ENCODE assay signal across 10 cellular contexts in the genomic region with DNA sequence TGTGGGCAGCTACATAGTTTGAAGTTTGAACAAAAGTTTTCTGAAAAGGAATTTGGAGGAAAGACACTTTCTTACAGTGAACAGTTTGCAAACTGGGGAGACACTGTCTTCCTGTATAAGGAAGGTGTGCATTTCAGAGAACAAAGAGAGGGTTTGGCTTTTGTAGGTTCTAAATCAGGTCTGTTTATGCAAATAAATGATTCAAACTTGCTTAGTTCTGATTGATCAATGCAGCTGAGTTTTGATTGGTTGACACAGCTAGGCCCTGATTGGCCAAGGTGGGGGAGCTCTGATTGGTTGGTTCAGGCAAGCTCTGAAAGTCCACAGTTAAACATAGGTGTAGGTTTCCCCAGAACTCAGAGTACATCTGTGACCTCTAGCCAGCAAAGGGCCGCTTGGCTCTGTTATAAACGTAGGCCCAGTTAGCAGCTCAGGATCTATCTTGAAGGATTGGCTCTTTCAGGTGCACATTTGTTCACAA.
DNase-seq lines count a peak whose midpoint lies in the region; ATAC-seq and TF ChIP-seq lines count a peak whose summit lies in the region.
"Had no signal": no experiment of that assay in that cellular context is flagged by ENCODE, and none has a peak within 500 bp of the region (broad histone marks: within the 10 kb centered on the region; RNA-seq: fewer than 3 reads in every experiment).

No MANE protein-coding gene starts in this region.

- H3K79me2 ChIP-seq in trophoblast cell (ENCODE audit: control insufficient read depth, insufficient read depth, low read length, poor library complexity) (no peaks in the 10 kb centered on the region), PC-9 (ENCODE audit: low read depth) (no peaks in the 10 kb centered on the region)

- H3F3A ChIP-seq in PC-9 (ENCODE audit: insufficient read depth, low read depth): no peaks in the 10 kb centered on the region

- H4K20me1 ChIP-seq in PC-9 (ENCODE audit: insufficient read depth): no peaks in the 10 kb centered on the region

- H2BK120ac ChIP-seq in trophoblast cell (ENCODE audit: insufficient read depth, low read length, poor library complexity) (no peak overlapping the region), neuronal stem cell (ENCODE audit: low read depth, low read length) (no peak overlapping the region)

- no peaks in the 10 kb centered on the region for H3K27me3 Mint-ChIP-seq in activated naive CD8-positive, alpha-beta T cell treated with anti-CD3 and anti-CD28 coated beads, Interleukin-2, amount 50 U/mL, for 24 hours

- no TSS peak for BruUV-seq in PC-9 (replicated peaks; lab: Mats Ljungman, UMichigan)

- no peak for TF ChIP-seq CTCF in GM20000 (IDR thresholded peaks at IDR 0.05; ENCODE audit: extremely low read depth, missing control alignments)
- TF ChIP-seq CTCF in PC-9 (conservative IDR thresholded peaks at IDR 0.05): no peak

- POLR2A ChIA-PET in PC-9 (lab: Charles Lee; ENCODE audit: unreplicated experiment): no interaction called here

- H3K14ac ChIP-seq in trophoblast cell (ENCODE audit: low read length): no peak overlapping the region
- no peak overlapping the region for H3K14ac ChIP-seq in neuronal stem cell (ENCODE audit: low read length)

- no peak overlapping the region for H2BK5ac ChIP-seq in trophoblast cell (ENCODE audit: low read depth, low read length, poor library complexity)
- no peak overlapping the region for H2BK5ac ChIP-seq in neuronal stem cell (ENCODE audit: low read length)

- H3K9me3 Mint-ChIP-seq in activated naive CD8-positive, alpha-beta T cell treated with anti-CD3 and anti-CD28 coated beads, Interleukin-2, amount 50 U/mL, for 24 hours: peaks cover 9% of the 10 kb centered on the region

- no peak overlapping the region for H4K12ac ChIP-seq in trophoblast cell (ENCODE audit: low read depth, low read length)

- H3K27ac Mint-ChIP-seq in activated naive CD8-positive, alpha-beta T cell treated with anti-CD3 and anti-CD28 coated beads, Interleukin-2, amount 50 U/mL, for 24 hours: peak overlapping the region; percentile 90

- H3K36me3 ChIP-seq in trophoblast cell (ENCODE audit: control insufficient read depth in 1 of 2, insufficient read depth in 2 of 2, low read length in 2 of 2): no peaks in the 10 kb centered on the region
- no peaks in the 10 kb centered on the region for H3K36me3 ChIP-seq in neuronal stem cell (replicated peaks in 1 of 2; ENCODE audit: control insufficient read depth in 2 of 2, insufficient read depth in 2 of 2, low read length in 2 of 2)
- no peaks in the 10 kb centered on the region for H3K36me3 ChIP-seq in PC-9 (ENCODE audit: low read depth)
- H3K36me3 ChIP-seq: ascending aorta had no signal

- peak; percentile 63 for DNase-seq in GM20000 (ENCODE audit: low spot score)
- DNase-seq in activated naive CD8-positive, alpha-beta T cell treated with anti-CD3 and anti-CD28 coated beads, Interleukin-2, amount 50 U/mL, for 24 hours: no peak
- DNase-seq in trophoblast cell: no peak
- DNase-seq in neuronal stem cell (ENCODE audit: low spot score): no peak
- DNase-seq in Kasumi-1 (lab: John Stamatoyannopoulos, UW): no peak
- DNase-seq in PC-9: no peak

- intact Hi-C loops in PC-9 (cut with micrococcal nuclease; ENCODE audit: unreplicated experiment): no loop called here

- H3K79me1 ChIP-seq in trophoblast cell (ENCODE audit: low read length): no peaks in the 10 kb centered on the region
- H3K79me1 ChIP-seq in neuronal stem cell (ENCODE audit: low read depth, low read length): no peaks in the 10 kb centered on the region

- H4K8ac ChIP-seq in trophoblast cell (ENCODE audit: low read depth, low read length) (no peak overlapping the region), neuronal stem cell (ENCODE audit: low read depth, low read length) (no peak overlapping the region)

- no peak overlapping the region for H2BK15ac ChIP-seq in neuronal stem cell (ENCODE audit: low read length)

- no peak overlapping the region for H4K91ac ChIP-seq in trophoblast cell (ENCODE audit: low read depth, low read length)
- H4K91ac ChIP-seq in neuronal stem cell (ENCODE audit: low read depth, low read length, poor library complexity): no peak overlapping the region

- H3K9me3 ChIP-seq in trophoblast cell (ENCODE audit: insufficient read depth, low read depth, low read length): peaks cover 5% of the 10 kb centered on the region
- H3K9me3 ChIP-seq in neuronal stem cell (replicated peaks in 1 of 2; ENCODE audit: control insufficient read depth in 2 of 2, insufficient read depth in 1 of 2, low read depth in 1 of 2, low read length in 2 of 2): peaks cover 5 to 8% of the 10 kb centered on the region in 2 donors
- H3K9me3 ChIP-seq in PC-9 (ENCODE audit: insufficient read depth, low read depth): no peaks in the 10 kb centered on the region
- H3K9me3 ChIP-seq: ascending aorta had no signal

- no peak overlapping the region for H3K4me2 ChIP-seq in trophoblast cell (ENCODE audit: low read length)
- H3K4me2 ChIP-seq in neuronal stem cell (ENCODE audit: insufficient read depth, low read length, poor library complexity, severe bottlenecking): no peak overlapping the region
- H3K4me2 ChIP-seq in PC-9: no peak overlapping the region

- H3K9me2 ChIP-seq in PC-9 (ENCODE audit: insufficient read depth): no peaks in the 10 kb centered on the region

- CTCF ChIA-PET in PC-9 (lab: Charles Lee): no interaction called here

- H3K4me3 ChIP-seq in trophoblast cell (ENCODE audit: low read depth, low read length): no peak overlapping the region
- no peak overlapping the region for H3K4me3 ChIP-seq in neuronal stem cell (ENCODE audit: low read length in 2 of 2)
- no peak overlapping the region for H3K4me3 ChIP-seq in PC-9
- H3K4me3 ChIP-seq: ascending aorta had no signal

- no peaks in the 10 kb centered on the region for H3K27me3 ChIP-seq in trophoblast cell (ENCODE audit: insufficient read depth, low read length)
- no peaks in the 10 kb centered on the region for H3K27me3 ChIP-seq in neuronal stem cell (ENCODE audit: control insufficient read depth in 3 of 3, insufficient read depth in 3 of 3, low read depth in 1 of 3, low read length in 3 of 3)
- H3K27me3 ChIP-seq in PC-9 (ENCODE audit: insufficient read depth, low read depth): no peaks in the 10 kb centered on the region
- H3K27me3 ChIP-seq: ascending aorta had no signal

- H3K18ac ChIP-seq in trophoblast cell (ENCODE audit: low read length) (no peak overlapping the region), neuronal stem cell (ENCODE audit: low read length) (no peak overlapping the region)

- H3K9ac ChIP-seq in trophoblast cell (ENCODE audit: low read length): no peak overlapping the region
- H3K9ac ChIP-seq in neuronal stem cell (ENCODE audit: low read depth, low read length, poor library complexity): no peak overlapping the region

- H3K4me3 Mint-ChIP-seq in activated naive CD8-positive, alpha-beta T cell treated with anti-CD3 and anti-CD28 coated beads, Interleukin-2, amount 50 U/mL, for 24 hours: no peak overlapping the region

- peaks cover 75% of the 10 kb centered on the region for H3K4me1 Mint-ChIP-seq in activated naive CD8-positive, alpha-beta T cell treated with anti-CD3 and anti-CD28 coated beads, Interleukin-2, amount 50 U/mL, for 24 hours

- no peak overlapping the region for H3K27ac ChIP-seq in trophoblast cell (ENCODE audit: low read depth, low read length)
- H3K27ac ChIP-seq in neuronal stem cell (replicated peaks; ENCODE audit: low read length): no peak overlapping the region
- H3K27ac ChIP-seq in PC-9: no peak overlapping the region
- H3K27ac ChIP-seq: ascending aorta had no signal

- no peak overlapping the region for H3K23ac ChIP-seq in trophoblast cell (ENCODE audit: low read length)
- H3K23ac ChIP-seq in neuronal stem cell (ENCODE audit: low read depth, low read length, poor library complexity): no peak overlapping the region

- ATAC-seq in GM18502 (IDR thresholded peaks at IDR 0.05; ENCODE audit: poor library complexity, unreplicated experiment) (peak; percentile 51), HG03354 (IDR thresholded peaks at IDR 0.05; ENCODE audit: poor library complexity, severe bottlenecking, unreplicated experiment) (peak; percentile 43)
- ATAC-seq in activated naive CD8-positive, alpha-beta T cell treated with anti-CD3 and anti-CD28 coated beads, Interleukin-2, amount 50 U/mL, for 24 hours: no peak
- ATAC-seq: Panc1 had no signal

- H2AFZ ChIP-seq in trophoblast cell (ENCODE audit: insufficient read depth, low read length, poor library complexity) (no peak overlapping the region), neuronal stem cell (ENCODE audit: low read length) (no peak overlapping the region), PC-9 (no peak overlapping the region)

- H3K36me3 Mint-ChIP-seq in activated naive CD8-positive, alpha-beta T cell treated with anti-CD3 and anti-CD28 coated beads, Interleukin-2, amount 50 U/mL, for 24 hours (ENCODE audit: low read depth): peaks cover 7% of the 10 kb centered on the region

- no peaks in the 10 kb centered on the region for H3K4me1 ChIP-seq in trophoblast cell (ENCODE audit: control insufficient read depth in 1 of 2, insufficient read depth in 2 of 2, low read length in 2 of 2)
- H3K4me1 ChIP-seq in neuronal stem cell (ENCODE audit: control insufficient read depth in 2 of 2, insufficient read depth in 1 of 2, low read depth in 1 of 2, low read length in 2 of 2): peaks cover 3 to 4% of the 10 kb centered on the region in 2 donors
- no peaks in the 10 kb centered on the region for H3K4me1 ChIP-seq in PC-9 (replicated peaks; ENCODE audit: insufficient read depth)
- H3K4me1 ChIP-seq: ascending aorta had no signal

- no peak overlapping the region for H3K4ac ChIP-seq in trophoblast cell (ENCODE audit: low read depth, low read length)
- no peak overlapping the region for H3K4ac ChIP-seq in neuronal stem cell (ENCODE audit: low read length)

- H2BK12ac ChIP-seq in trophoblast cell (ENCODE audit: low read length): no peak overlapping the region
- H2BK12ac ChIP-seq in neuronal stem cell (ENCODE audit: low read length): no peak overlapping the region

- H2AK5ac ChIP-seq in trophoblast cell (ENCODE audit: low read length) (no peak overlapping the region), neuronal stem cell (ENCODE audit: low read depth, low read length) (no peak overlapping the region)

- no CpG with 5 or more reads among the region's 2 CpGs for WGBS in trophoblast cell (ENCODE audit: extremely low coverage, insufficient coverage, insufficient read length)
- no CpG with 5 or more reads among the region's 2 CpGs for WGBS in neuronal stem cell (ENCODE audit: extremely low coverage in 2 of 2, insufficient read length in 2 of 2, insufficient replicate concordance in 1 of 2), 2 donors
